ENCODE assay signal across 8 cellular contexts in genomic region chrX:120308959-120309872, GRCh38. TPM values are rescaled to one million over a fixed set of nuclear protein-coding genes. Genes with fewer than 3 reads are reported as not detected.
DNase-seq lines count a peak whose midpoint lies in the region; ATAC-seq and TF ChIP-seq lines count a peak whose summit lies in the region.

No MANE protein-coding gene starts in this region.

- DNase-seq in SIG-M5 treated with dmso at 0.1 percent for 504 hours (lab: John Stamatoyannopoulos, UW; ENCODE audit: unreplicated experiment) (peak; percentile 56), SIG-M5 (lab: John Stamatoyannopoulos, UW) (no peak), NCI-H526 treated with DMSO at 0.1 percent for 48 hours (lab: John Stamatoyannopoulos, UW) (peak; percentile 35), foreskin keratinocyte (peak; percentile 55 to 75), occipital lobe (lab: John Stamatoyannopoulos, UW) (peak; percentile 1), superior temporal gyrus (ENCODE audit: extremely low spot score) (peak; percentile 22)
- peak; percentile 41 to 54 for DNase-seq in activated T-helper 1 cell treated with anti-CD3 and anti-CD28 coated beads, Interleukin-2, amount 50 U/mL, for 16 hours (ENCODE audit: low read depth in 1 of 2, low spot score in 1 of 2)

- ATAC-seq in HG03097 (IDR thresholded peaks at IDR 0.05; ENCODE audit: low FRiP score, unreplicated experiment) (peak; percentile 83), foreskin keratinocyte (peak; percentile 93)

- H3K27me3 ChIP-seq in foreskin keratinocyte: peaks cover 29% of the 10 kb centered on the region

- H3K4me1 ChIP-seq in foreskin keratinocyte: no peaks in the 10 kb centered on the region

- no peak overlapping the region for H3K27ac ChIP-seq in foreskin keratinocyte

- peak; percentile 66 for TF ChIP-seq CTCF in foreskin keratinocyte (conservative IDR thresholded peaks at IDR 0.05)

RNA-seq across cellular contexts. Expression of gene TMEM255A, which starts 2.0 kb away (rescaled TPM):
- total RNA-seq in foreskin keratinocyte: 0.07 TPM in 1 of 2 replicates, not detected in the other
- 0.04 TPM in 1 of 2 replicates, not detected in the other for polyA plus RNA-seq in foreskin keratinocyte
- 1.4 TPM for total RNA-seq in occipital lobe

RNA-seq across cellular contexts. Expression of gene ATP1B4, which starts 52.7 kb away (rescaled TPM):
- total RNA-seq in foreskin keratinocyte (not detected in 2 replicates), occipital lobe (under 0.01 TPM)
- not detected in 2 replicates for polyA plus RNA-seq in foreskin keratinocyte

RNA-seq across cellular contexts. Expression of gene ZBTB33, which starts 58.6 kb away (rescaled TPM):
- total RNA-seq in foreskin keratinocyte (15.9 and 16.2 TPM in 2 replicates), occipital lobe (50.5 TPM)
- polyA plus RNA-seq in foreskin keratinocyte: 3.8 and 4.2 TPM in 2 replicates
